In the genomic region with DNA sequence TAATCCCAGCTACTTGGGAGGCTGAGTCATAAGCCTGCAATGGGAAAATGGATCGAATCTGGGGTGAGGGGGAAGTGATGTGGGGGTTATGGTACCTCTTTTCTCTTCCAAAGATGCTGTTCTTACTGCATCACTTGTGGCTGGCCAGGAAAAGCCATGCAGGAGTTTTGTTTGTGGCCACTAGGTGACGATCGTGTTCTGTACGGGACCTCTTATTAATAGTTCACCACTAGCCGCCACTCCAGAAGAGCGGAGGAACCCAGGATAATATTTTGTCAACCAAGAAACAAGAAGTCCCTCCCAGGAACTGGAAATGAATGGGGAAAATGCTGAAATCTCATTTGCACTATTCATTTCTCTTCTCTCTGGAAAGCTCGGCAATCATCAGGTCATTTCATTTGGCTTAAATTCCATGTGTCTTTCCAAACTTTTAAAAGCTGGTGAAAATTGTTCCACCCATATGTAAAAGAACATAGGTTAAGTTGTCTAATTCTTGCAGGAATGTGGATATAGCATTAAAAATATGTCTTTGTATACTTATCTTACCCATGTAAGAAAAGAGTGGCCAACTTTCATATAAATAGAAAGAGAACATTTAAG, we compare ENCODE assay signal across 8 cellular contexts. TPM values are rescaled to one million over a fixed set of nuclear protein-coding genes. Genes with fewer than 3 reads are reported as not detected.
DNase-seq lines count a peak whose midpoint lies in the region; ATAC-seq lines count a peak whose summit lies in the region.

No MANE protein-coding gene starts in this region.

- ATAC-seq in GM21367 (IDR thresholded peaks at IDR 0.05; ENCODE audit: unreplicated experiment) (peak; percentile 97), HG03520 (IDR thresholded peaks at IDR 0.05; ENCODE audit: unreplicated experiment) (peak; percentile 93)

- DNase-seq in EL, result peak; percentile 60
- peak; percentile 52 for DNase-seq in NCI-H524 treated with DMSO at 0.1 percent for 48 hours (lab: John Stamatoyannopoulos, UW)
- DNase-seq in activated T-cell treated with anti-CD3 and anti-CD28 coated beads for 24 hours (ENCODE audit: low read depth), result peak; percentile 20
- DNase-seq in foreskin melanocyte, result peak; percentile 36
- DNase-seq in occipital lobe (lab: John Stamatoyannopoulos, UW), result peak; percentile 29
- no peak for DNase-seq in central memory CD4-positive, alpha-beta T cell

RNA-seq across cellular contexts. Expression of gene GPR65, which starts 8.9 kb away (rescaled TPM):
- total RNA-seq in occipital lobe, result 0.47 TPM

RNA-seq across cellular contexts. Expression of gene GALC, which starts 20.9 kb away (rescaled TPM):
- 41.3 TPM for total RNA-seq in occipital lobe
